ENCODE assay signal across 13 cellular contexts in the genomic region with DNA sequence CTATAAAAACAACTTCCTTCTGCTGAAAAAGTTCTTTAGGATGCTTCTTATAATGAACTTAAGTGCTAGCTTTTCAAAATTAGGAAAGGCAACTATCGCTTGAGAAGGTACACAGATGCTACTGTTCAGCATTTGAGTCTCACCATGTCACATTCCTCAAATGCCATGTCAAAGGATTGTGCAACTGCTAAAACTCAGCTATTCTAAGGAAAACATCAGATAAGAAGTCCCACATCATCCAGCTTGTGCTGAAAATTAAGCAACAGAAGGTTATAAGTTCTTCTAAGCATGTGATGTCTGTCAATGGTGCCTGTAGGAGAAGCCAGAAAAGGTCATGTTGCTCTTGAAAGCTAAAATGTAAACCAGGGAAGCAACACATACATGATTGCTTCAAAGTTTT. TPM values are rescaled to one million over a fixed set of nuclear protein-coding genes. Genes with fewer than 3 reads are reported as not detected.
A peak's percentile ranks its signal among the peaks of the same experiment; 100 is the strongest.
DNase-seq lines count a peak whose midpoint lies in the region; ATAC-seq, FAIRE-seq and TF ChIP-seq lines count a peak whose summit lies in the region.
"Had no signal": no experiment of that assay in that cellular context is flagged by ENCODE, and none has a peak within 500 bp of the region (broad histone marks: within the 10 kb centered on the region; RNA-seq: fewer than 3 reads in every experiment).

No MANE protein-coding gene starts in this region.

- no peak overlapping the region for H3K4me3 ChIP-seq in fibroblast of lung (replicated peaks in 1 of 4; ENCODE audit: control extremely low read depth in 1 of 4, insufficient read depth in 1 of 4, low read depth in 3 of 4, low read length in 4 of 4)
- H3K4me3 ChIP-seq in CD8-positive, alpha-beta T cell (ENCODE audit: low read depth, low read length), result no peak overlapping the region
- H3K4me3 ChIP-seq: neural progenitor cell had no signal

- TF ChIP-seq POLR2A in GM12891 (IDR thresholded peaks at IDR 0.05; ENCODE audit: low read depth, low read length), result no peak

- H3K9ac ChIP-seq in fibroblast of lung (ENCODE audit: insufficient read depth, low read length), result no peak overlapping the region
- H3K9ac ChIP-seq: neural progenitor cell had no signal

- no peak overlapping the region for H3K4me2 ChIP-seq in fibroblast of lung (ENCODE audit: extremely low read depth, insufficient read depth, low read length)
- H3K4me2 ChIP-seq: neural progenitor cell had no signal

- intact Hi-C loops in CD8-positive, alpha-beta T cell (cut with DNase I, micrococcal nuclease), result no loop called here
- intact Hi-C loops in Calu3 (cut with micrococcal nuclease; ENCODE audit: unreplicated experiment), result no loop called here

- no peak for ATAC-seq in CD8-positive, alpha-beta T cell
- ATAC-seq: stimulated activated naive CD8-positive, alpha-beta T cell treated with anti-CD3 and anti-CD28 coated beads, Interleukin-15, Interleukin-2, amounts not matched to agents 100 U/mL and 50 U/mL, for 24 hours had no signal

- no peak overlapping the region for H3K27ac Mint-ChIP-seq in CD8-positive, alpha-beta T cell
- H3K27ac Mint-ChIP-seq in Calu3 (ENCODE audit: unreplicated experiment), result no peak overlapping the region
- H3K27ac Mint-ChIP-seq: neural progenitor cell had no signal

- BruUV-seq in Calu3 (replicated peaks; lab: Mats Ljungman, UMichigan), result no TSS peak

- no peaks in the 10 kb centered on the region for H3K27me3 ChIP-seq in fibroblast of lung (ENCODE audit: control insufficient read depth, insufficient read depth, low read length)
- H3K27me3 ChIP-seq in CD8-positive, alpha-beta T cell (ENCODE audit: insufficient read depth, low read length), result no peaks in the 10 kb centered on the region
- H3K27me3 ChIP-seq: neural progenitor cell had no signal

- DNase-seq in GM12891 (ENCODE audit: insufficient read length, low spot score), result no peak
- DNase-seq in NCI-H226, result peak; percentile 70
- peak; percentile 77 to 89 for DNase-seq in fibroblast of lung (ENCODE audit: low read depth in 2 of 2)
- peak; percentile 54 for DNase-seq in renal cortical epithelial cell (ENCODE audit: low read depth)
- DNase-seq in pons (ENCODE audit: low spot score), result no peak
- DNase-seq in CD8-positive, alpha-beta T cell, result no peak
- no peak for DNase-seq in Calu3
- DNase-seq: DMS 273 treated with DMSO at 0.1 percent for 48 hours; islet precursor cell; Karpas-422; NCI-H2107; stimulated activated naive CD8-positive, alpha-beta T cell treated with anti-CD3 and anti-CD28 coated beads, Interleukin-15, Interleukin-2, amounts not matched to agents 100 U/mL and 50 U/mL, for 24 hours had no signal

- CTCF ChIA-PET in CD8-positive, alpha-beta T cell (lab: Charles Lee), result interaction anchor here (0.9 to 2.5 kb wide), 3 partner anchors 11 to 67 kb away, joined by 3 to 12 read pairs (median 4); no protein-coding TSS in a partner anchor
- CTCF ChIA-PET in Calu3 (lab: Charles Lee), result interaction anchor here (0.9 to 1.5 kb wide), 2 partner anchors 15 to 280 kb away, joined by 3 to 7 read pairs; no protein-coding TSS in a partner anchor

- H3K36me3 ChIP-seq in fibroblast of lung (ENCODE audit: control insufficient read depth, insufficient read depth, low read length), result no peaks in the 10 kb centered on the region
- H3K36me3 ChIP-seq in CD8-positive, alpha-beta T cell (ENCODE audit: insufficient read depth, low read length), result no peaks in the 10 kb centered on the region
- H3K36me3 ChIP-seq: neural progenitor cell had no signal

- H3K9me3 ChIP-seq in fibroblast of lung (ENCODE audit: control insufficient read depth, insufficient read depth, low read depth, low read length), result no peaks in the 10 kb centered on the region
- no peaks in the 10 kb centered on the region for H3K9me3 ChIP-seq in CD8-positive, alpha-beta T cell (ENCODE audit: low read length)

- H3K4me3 Mint-ChIP-seq in CD8-positive, alpha-beta T cell, result no peak overlapping the region
- H3K4me3 Mint-ChIP-seq in Calu3 (ENCODE audit: low read depth, unreplicated experiment), result no peak overlapping the region
- H3K4me3 Mint-ChIP-seq: neural progenitor cell had no signal

- FAIRE-seq in GM12891 (lab: Jason Lieb, UNC), result peak; percentile 28

- H3K4me1 ChIP-seq in fibroblast of lung (ENCODE audit: control insufficient read depth, extremely low read depth, insufficient read depth, low read length), result peaks cover 5% of the 10 kb centered on the region
- H3K4me1 ChIP-seq in CD8-positive, alpha-beta T cell (ENCODE audit: insufficient read depth, low read length), result no peaks in the 10 kb centered on the region
- H3K4me1 ChIP-seq: neural progenitor cell had no signal

- no peaks in the 10 kb centered on the region for H3K27me3 Mint-ChIP-seq in CD8-positive, alpha-beta T cell (ENCODE audit: low read depth)
- H3K27me3 Mint-ChIP-seq in Calu3 (ENCODE audit: unreplicated experiment), result no peaks in the 10 kb centered on the region

- no peak overlapping the region for H2AFZ ChIP-seq in fibroblast of lung (ENCODE audit: low read length)
- H2AFZ ChIP-seq: neural progenitor cell had no signal

- no peaks in the 10 kb centered on the region for H3K79me2 ChIP-seq in fibroblast of lung (ENCODE audit: control insufficient read depth, insufficient read depth, low read length)

- POLR2A ChIA-PET in CD8-positive, alpha-beta T cell (lab: Charles Lee), result interaction anchor here (0.9 kb wide), 1 partner anchor 12 kb away, joined by 3 read pairs; no protein-coding TSS in a partner anchor

- peaks cover 5% of the 10 kb centered on the region for H3K36me3 Mint-ChIP-seq in CD8-positive, alpha-beta T cell
- H3K36me3 Mint-ChIP-seq in Calu3 (ENCODE audit: insufficient read depth, unreplicated experiment), result no peaks in the 10 kb centered on the region
- H3K36me3 Mint-ChIP-seq: neural progenitor cell had no signal

- TF ChIP-seq CTCF in fibroblast of lung (conservative IDR thresholded peaks at IDR 0.05 in 1 of 2, IDR thresholded peaks at IDR 0.05 in 1 of 2; ENCODE audit: low read depth in 1 of 2, low read length in 2 of 2) (no peak), Calu3 (IDR thresholded peaks at IDR 0.05; ENCODE audit: unreplicated experiment) (no peak)
- TF ChIP-seq CTCF in CD8-positive, alpha-beta T cell (IDR thresholded peaks at IDR 0.05), result no peak

- H3K9me3 Mint-ChIP-seq in CD8-positive, alpha-beta T cell, result no peaks in the 10 kb centered on the region
- no peaks in the 10 kb centered on the region for H3K9me3 Mint-ChIP-seq in Calu3 (ENCODE audit: low read depth, unreplicated experiment)
- H3K9me3 Mint-ChIP-seq: neural progenitor cell had no signal

- H4K20me1 ChIP-seq in fibroblast of lung (ENCODE audit: control insufficient read depth, extremely low read depth, insufficient read depth, low read length), result no peaks in the 10 kb centered on the region

- H3K27ac ChIP-seq in fibroblast of lung (ENCODE audit: insufficient read depth, low read length), result peak overlapping the region; percentile 7
- no peak overlapping the region for H3K27ac ChIP-seq in CD8-positive, alpha-beta T cell (ENCODE audit: low read depth, low read length)
- H3K27ac ChIP-seq: neural progenitor cell had no signal

- peaks cover 3% of the 10 kb centered on the region for H3K4me1 Mint-ChIP-seq in CD8-positive, alpha-beta T cell (ENCODE audit: low read depth)
- H3K4me1 Mint-ChIP-seq in Calu3 (ENCODE audit: low read depth, unreplicated experiment), result no peaks in the 10 kb centered on the region
- H3K4me1 Mint-ChIP-seq: neural progenitor cell had no signal

TF ChIP-seq in GM12891, 5 proteins besides CTCF, POLR2A, EP300 and RAD21:
- TF ChIP-seq PAX5 (IDR thresholded peaks at IDR 0.05; ENCODE audit: insufficient read depth, low read length, severe bottlenecking) (no peak), POU2F2 (IDR thresholded peaks at IDR 0.05; ENCODE audit: low read depth, low read length) (no peak), POLR2AphosphoS5 (IDR thresholded peaks at IDR 0.05; ENCODE audit: low read depth, low read length) (no peak), TAF1 (IDR thresholded peaks at IDR 0.05; ENCODE audit: low read depth, low read length) (no peak), SPI1 (IDR thresholded peaks at IDR 0.05; ENCODE audit: low read depth, low read length) (no peak)

RNA-seq across cellular contexts. Expression of a gene that starts 36.5 kb away (rescaled TPM):
- 59.0 TPM for polyA plus RNA-seq in GM12891 (2012; ENCODE audit: low read depth, missing spikeins)
- total RNA-seq in fibroblast of lung (1.5 and 6.2 TPM in 2 replicates), renal cortical epithelial cell (0.89 and 1.9 TPM in 2 replicates), Calu3 (2022) (12.2 and 12.6 TPM in 2 replicates)
- 0.44 and 0.71 TPM in 2 replicates for polyA plus RNA-seq in fibroblast of lung
- 0.43 and 0.74 TPM in 2 replicates for polyA plus RNA-seq in fibroblast of lung (2012)
- not detected in 2 replicates for polyA minus RNA-seq in fibroblast of lung (ENCODE audit: low replicate concordance)
- 10 to 100 TPM; 12.7 to 23.1 TPM for total RNA-seq in CD8-positive, alpha-beta T cell

Comparison
In these comparisons a context has a peak if more than half of its experiments do, and no peak if none do; other contexts are left out.
1. DNase-seq: peak in NCI-H226 (single experiment), fibroblast of lung (2 of 2) and renal cortical epithelial cell (single experiment); none in GM12891 (single experiment), pons (single experiment), CD8-positive, alpha-beta T cell (0 of 7) and Calu3 (single experiment).